In genomic region chr7:25246306-25246705, GRCh38 we compare ENCODE assay signal across 27 cellular contexts. TPM values are rescaled to one million over a fixed set of nuclear protein-coding genes. Genes with fewer than 3 reads are reported as not detected.
"Had no signal": no experiment of that assay in that cellular context is flagged by ENCODE, and none has a peak within 500 bp of the region (broad histone marks: within the 10 kb centered on the region; RNA-seq: fewer than 3 reads in every experiment).

No MANE protein-coding gene starts in this region.

- H3K9me3 Mint-ChIP-seq: activated CD8-positive, alpha-beta T cell treated with anti-CD3 and anti-CD28 coated beads for 36 hours; activated naive CD4-positive, alpha-beta T cell treated with anti-CD3 and anti-CD28 coated beads, Interleukin-2, amount 50 U/mL, for 24 hours; activated T-cell treated with anti-CD3 and anti-CD28 coated beads, Interleukin-2, amount 50 U/mL, for 24 hours; activated T-helper 1 cell treated with anti-CD3 and anti-CD28 coated beads, Interleukin-12 subunit alpha, Interleukin-12 subunit beta, Interleukin-2, Interleukin-4 antibody, amounts not matched to agents 30 ng/mL and 10 ng/mL and 1 ng/mL, durations not matched to agents 14 hours and 24 hours and 36 hours had no signal

- H3K4me3 ChIP-seq: ascending aorta, body of pancreas, cardiac muscle cell, SK-N-MC had no signal

- H3K36me3 Mint-ChIP-seq: activated naive CD4-positive, alpha-beta T cell treated with anti-CD3 and anti-CD28 coated beads, Interleukin-2, amount 50 U/mL, for 24 hours had no signal

- H3K4me3 Mint-ChIP-seq: activated CD8-positive, alpha-beta T cell treated with anti-CD3 and anti-CD28 coated beads for 36 hours; activated naive CD4-positive, alpha-beta T cell treated with anti-CD3 and anti-CD28 coated beads, Interleukin-2, amount 50 U/mL, for 24 hours; activated T-cell treated with anti-CD3 and anti-CD28 coated beads, Interleukin-2, amount 50 U/mL, for 24 hours; activated T-helper 1 cell treated with anti-CD3 and anti-CD28 coated beads, Interleukin-12 subunit alpha, Interleukin-12 subunit beta, Interleukin-2, Interleukin-4 antibody, amounts not matched to agents 30 ng/mL and 10 ng/mL and 1 ng/mL, durations not matched to agents 14 hours and 24 hours and 36 hours had no signal

- H3K27me3 ChIP-seq: ascending aorta, body of pancreas, cardiac muscle cell had no signal

- ATAC-seq: activated CD4-positive, CD25-positive, alpha-beta regulatory T cell treated with anti-CD3 and anti-CD28 coated beads, Interleukin-2, amount 50 U/mL, for 24 hours; activated CD8-positive, alpha-beta T cell treated with anti-CD3 and anti-CD28 coated beads for 36 hours; body of pancreas; Panc1; Right ventricle myocardium inferior had no signal

- H3K9me3 ChIP-seq: ascending aorta, body of pancreas had no signal

- DNase-seq: activated CD4-positive, alpha-beta T cell treated with anti-CD3 and anti-CD28 coated beads for 4 hours; activated CD8-positive, alpha-beta T cell treated with anti-CD3 and anti-CD28 coated beads for 36 hours; activated effector memory CD4-positive, alpha-beta T cell treated with Interleukin-2 at 50 U/mL for 16 hours; activated naive CD4-positive, alpha-beta T cell; activated T-cell treated with anti-CD3 and anti-CD28 coated beads, Interleukin-2, amount 50 U/mL, for 24 hours; amniotic stem cell; body of pancreas; NCI-H1092; NCI-H1417; NCI-H1930; NCI-H345; NCI-H510A; NCI-H526 treated with DMSO at 0.1 percent for 48 hours; NCI-H82; RPMI8226 had no signal

- H3K27ac ChIP-seq: ascending aorta, body of pancreas, cardiac muscle cell, KMS-11, SK-N-MC had no signal

- H3K4me2 ChIP-seq: KMS-11 had no signal

- H3K9ac ChIP-seq: KMS-11 had no signal

- H3K4me1 Mint-ChIP-seq: activated naive CD4-positive, alpha-beta T cell treated with anti-CD3 and anti-CD28 coated beads, Interleukin-2, amount 50 U/mL, for 24 hours had no signal

- H3K36me3 ChIP-seq: ascending aorta, cardiac muscle cell had no signal

- H3K4me1 ChIP-seq: body of pancreas had no signal

- H3K27ac Mint-ChIP-seq: activated CD8-positive, alpha-beta T cell treated with anti-CD3 and anti-CD28 coated beads for 36 hours; activated naive CD4-positive, alpha-beta T cell treated with anti-CD3 and anti-CD28 coated beads, Interleukin-2, amount 50 U/mL, for 24 hours; activated T-cell treated with anti-CD3 and anti-CD28 coated beads, Interleukin-2, amount 50 U/mL, for 24 hours; activated T-helper 1 cell treated with anti-CD3 and anti-CD28 coated beads, Interleukin-12 subunit alpha, Interleukin-12 subunit beta, Interleukin-2, Interleukin-4 antibody, amounts not matched to agents 30 ng/mL and 10 ng/mL and 1 ng/mL, durations not matched to agents 14 hours and 24 hours and 36 hours had no signal

RNA-seq across cellular contexts. Expression of gene NPVF, which starts 18.0 kb away (rescaled TPM):
- total RNA-seq: activated CD8-positive, alpha-beta T cell treated with anti-CD3 and anti-CD28 coated beads for 36 hours; activated T-helper 1 cell treated with anti-CD3 and anti-CD28 coated beads, Interleukin-12 subunit alpha, Interleukin-12 subunit beta, Interleukin-2, Interleukin-4 antibody, amounts not matched to agents 30 ng/mL and 10 ng/mL and 1 ng/mL, durations not matched to agents 14 hours and 24 hours and 36 hours; ascending aorta; body of pancreas; cardiac muscle cell; MCF 10A; OCI-LY7; Right ventricle myocardium inferior; T-helper 1 cell treated with Interleukin-12 subunit alpha and Interleukin-12 subunit beta and Interleukin-4 antibody, amounts not matched to agents 30 ng/mL and 1 ng/mL, for 36 hours had no signal
- polyA plus RNA-seq: cardiac muscle cell had no signal
